Comparison of ENCODE assay signal across 9 cellular contexts in the genomic region with DNA sequence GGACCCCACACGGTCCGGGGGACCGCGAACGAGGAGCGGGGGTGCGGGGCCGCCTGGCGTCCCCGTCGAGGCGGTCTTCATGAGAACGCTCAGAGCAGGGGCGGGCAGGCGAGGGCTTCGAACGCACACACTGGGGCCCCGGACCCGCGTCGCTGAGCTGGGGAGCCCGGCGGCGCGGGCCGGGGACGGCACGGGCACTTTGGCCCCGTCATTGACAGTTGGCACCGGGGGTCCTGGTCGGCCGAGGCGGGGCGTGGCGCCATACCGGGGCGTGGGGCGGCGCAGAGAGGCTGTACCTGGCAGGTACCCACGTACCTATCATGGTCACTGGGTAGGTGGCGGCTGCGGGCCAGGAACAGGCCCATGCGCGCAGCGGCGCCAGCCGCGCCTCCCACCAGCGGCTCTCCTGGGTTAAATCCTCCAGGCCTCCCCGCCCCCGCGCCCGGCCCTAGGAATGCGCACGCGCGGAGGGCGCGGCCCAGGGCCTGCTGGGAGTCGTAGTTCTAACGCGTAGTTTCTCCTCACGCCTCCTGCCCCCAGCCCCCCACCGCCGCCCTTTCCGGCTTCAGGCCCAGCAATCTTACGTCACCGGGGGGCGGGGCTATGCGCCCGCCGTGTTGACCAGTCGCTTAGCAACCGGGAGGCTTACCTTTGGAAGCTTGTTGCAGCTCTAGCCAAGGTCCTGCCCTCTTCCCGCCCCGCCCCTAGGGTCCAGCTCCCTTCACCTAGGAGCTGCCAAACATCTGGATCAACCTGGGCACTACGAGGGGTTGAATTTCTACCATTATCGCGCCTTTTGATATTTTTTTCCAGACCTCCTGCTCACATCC.
DNase-seq lines count a peak whose midpoint lies in the region; ATAC-seq and TF ChIP-seq lines count a peak whose summit lies in the region.
"Had no signal": no experiment of that assay in that cellular context is flagged by ENCODE, and none has a peak within 500 bp of the region (broad histone marks: within the 10 kb centered on the region; RNA-seq: fewer than 3 reads in every experiment).

TSS of gene PACRG (plus strand) at position 628 of the 830 bp plus-strand sequence.
TSS of gene PRKN (minus strand) at position 420 of the 830 bp plus-strand sequence.

- ATAC-seq in GM18520 (IDR thresholded peaks at IDR 0.05; ENCODE audit: unreplicated experiment) (peak; percentile 97), HG03066 (IDR thresholded peaks at IDR 0.05; ENCODE audit: low read depth, unreplicated experiment) (peak; percentile 96)
- ATAC-seq in activated CD4-positive, CD25-positive, alpha-beta regulatory T cell treated with anti-CD3 and anti-CD28 coated beads, Interleukin-2, amount 50 U/mL, for 24 hours = peak; percentile 94 to 96

- peak within 1 kb of the TSS; percentile 62 for H3K27ac ChIP-seq in 22Rv1

- no peak for TF ChIP-seq CTCF in 22Rv1 (IDR thresholded peaks at IDR 0.05)

- DNase-seq in NCI-H2171 (lab: John Stamatoyannopoulos, UW) (peak; percentile 96), cerebellar cortex (ENCODE audit: low spot score) (peak; percentile 99), iris pigment epithelial cell (ENCODE audit: low read depth) (peak; percentile 96), smooth muscle cell of the brain vasculature (ENCODE audit: low read depth, low spot score) (peak; percentile 97)
- DNase-seq: DND-41 had no signal

Comparison
In these comparisons a context has a peak if more than half of its experiments do, and no peak if none do; other contexts are left out.
1. Peak in every context shown above with its lines: DNase-seq, ATAC-seq and H3K27ac ChIP-seq.